Comparison of ENCODE assay signal across 8 cellular contexts in genomic region chr1:8671313-8671917, GRCh38.
DNase-seq lines count a peak whose midpoint lies in the region; ATAC-seq and TF ChIP-seq lines count a peak whose summit lies in the region.

No MANE protein-coding gene starts in this region.

- H3K4me3 ChIP-seq in CD4-positive, CD25-positive, alpha-beta regulatory T cell (ENCODE audit: low read depth, low read length), result no peak overlapping the region
- no peak overlapping the region for H3K4me3 ChIP-seq in H7 (ENCODE audit: insufficient read depth, low read depth, low read length)
- H3K4me3 ChIP-seq in OCI-LY3 (ENCODE audit: low read length), result no peak overlapping the region
- no peak overlapping the region for H3K4me3 ChIP-seq in lower lobe of right lung
- H3K4me3 ChIP-seq in effector memory CD4-positive, alpha-beta T cell (ENCODE audit: insufficient read depth, low read depth, low read length, poor library complexity, severe bottlenecking), result no peak overlapping the region

- H3K4me1 ChIP-seq in CD4-positive, CD25-positive, alpha-beta regulatory T cell (ENCODE audit: control insufficient read depth, insufficient read depth, low read length, poor library complexity, severe bottlenecking), result peaks cover 10% of the 10 kb centered on the region
- H3K4me1 ChIP-seq in OCI-LY3 (ENCODE audit: low read length), result peaks cover 48% of the 10 kb centered on the region
- peaks cover 45% of the 10 kb centered on the region for H3K4me1 ChIP-seq in lower lobe of right lung
- H3K4me1 ChIP-seq in effector memory CD4-positive, alpha-beta T cell (ENCODE audit: control insufficient read depth, insufficient read depth, low read length, poor library complexity, severe bottlenecking), result no peaks in the 10 kb centered on the region

- TF ChIP-seq CTCF in OCI-LY3 (IDR thresholded peaks at IDR 0.05; ENCODE audit: low read depth, low read length), result peak; percentile 71
- TF ChIP-seq CTCF in lower lobe of right lung (IDR thresholded peaks at IDR 0.05), result peak; percentile 82

- H3K4me3 Mint-ChIP-seq in CD4-positive, CD25-positive, alpha-beta regulatory T cell, result no peak overlapping the region

- ATAC-seq in CD4-positive, CD25-positive, alpha-beta regulatory T cell (ENCODE audit: low read depth in 2 of 2), result peak in 1 of 2 donors; percentile 46
- ATAC-seq in lower lobe of right lung (peak; percentile 62 to 68), HG03095 (IDR thresholded peaks at IDR 0.05; ENCODE audit: unreplicated experiment) (no peak), GM21717 (IDR thresholded peaks at IDR 0.05; ENCODE audit: unreplicated experiment) (no peak)

- H3K9me3 Mint-ChIP-seq in CD4-positive, CD25-positive, alpha-beta regulatory T cell, result no peaks in the 10 kb centered on the region

- H3K79me2 ChIP-seq in OCI-LY3 (ENCODE audit: low read length), result peaks cover 58% of the 10 kb centered on the region

- H2AFZ ChIP-seq in OCI-LY3 (ENCODE audit: low read depth, low read length), result no peak overlapping the region

- H3K27me3 Mint-ChIP-seq in CD4-positive, CD25-positive, alpha-beta regulatory T cell, result no peaks in the 10 kb centered on the region

- H3K27ac Mint-ChIP-seq in CD4-positive, CD25-positive, alpha-beta regulatory T cell, result no peak overlapping the region

- H3K4me2 ChIP-seq in OCI-LY3 (ENCODE audit: low read length), result peak overlapping the region; percentile 25

- H3K9me3 ChIP-seq in CD4-positive, CD25-positive, alpha-beta regulatory T cell (ENCODE audit: control insufficient read depth in 2 of 2, low read length in 2 of 2), result no peaks in the 10 kb centered on the region
- no peaks in the 10 kb centered on the region for H3K9me3 ChIP-seq in OCI-LY3 (ENCODE audit: insufficient read depth, low read length)
- H3K9me3 ChIP-seq in lower lobe of right lung, result no peaks in the 10 kb centered on the region
- no peaks in the 10 kb centered on the region for H3K9me3 ChIP-seq in effector memory CD4-positive, alpha-beta T cell (ENCODE audit: control insufficient read depth, low read length)

- peaks cover 20 to 34% (median 29%) of the 10 kb centered on the region in 4 donors for H3K4me1 Mint-ChIP-seq in CD4-positive, CD25-positive, alpha-beta regulatory T cell

- no peaks in the 10 kb centered on the region for H3K27me3 ChIP-seq in CD4-positive, CD25-positive, alpha-beta regulatory T cell (ENCODE audit: control insufficient read depth, insufficient read depth, low read length)
- H3K27me3 ChIP-seq in H7 (ENCODE audit: control insufficient read depth, insufficient read depth, low read length) (no peaks in the 10 kb centered on the region), OCI-LY3 (ENCODE audit: low read depth, low read length) (no peaks in the 10 kb centered on the region), lower lobe of right lung (ENCODE audit: low read depth) (no peaks in the 10 kb centered on the region)
- H3K27me3 ChIP-seq in effector memory CD4-positive, alpha-beta T cell (replicated peaks; ENCODE audit: control insufficient read depth, insufficient read depth, low read length, poor library complexity, severe bottlenecking), result no peaks in the 10 kb centered on the region

- H4K20me1 ChIP-seq in OCI-LY3 (ENCODE audit: insufficient read depth, low read length), result peaks cover 25% of the 10 kb centered on the region

- no peaks in the 10 kb centered on the region for H3K36me3 Mint-ChIP-seq in CD4-positive, CD25-positive, alpha-beta regulatory T cell

- no peaks in the 10 kb centered on the region for H3K36me3 ChIP-seq in CD4-positive, CD25-positive, alpha-beta regulatory T cell (ENCODE audit: control insufficient read depth, insufficient read depth, low read length)
- no peaks in the 10 kb centered on the region for H3K36me3 ChIP-seq in H7 (replicated peaks; ENCODE audit: control insufficient read depth, insufficient read depth, low read length)
- H3K36me3 ChIP-seq in OCI-LY3 (replicated peaks; ENCODE audit: low read depth, low read length), result no peaks in the 10 kb centered on the region
- H3K36me3 ChIP-seq in lower lobe of right lung, result no peaks in the 10 kb centered on the region
- H3K36me3 ChIP-seq in effector memory CD4-positive, alpha-beta T cell (ENCODE audit: control insufficient read depth, insufficient read depth, low read length), result no peaks in the 10 kb centered on the region

- intact Hi-C loops in lower lobe of right lung (cut with DNase I), result loop anchor here (10.0 kb wide), 1 partner anchor 107 kb away; no protein-coding TSS in a partner anchor

- H3K27ac ChIP-seq in CD4-positive, CD25-positive, alpha-beta regulatory T cell (ENCODE audit: insufficient read depth, low read length, poor library complexity, severe bottlenecking), result no peak overlapping the region
- no peak overlapping the region for H3K27ac ChIP-seq in OCI-LY3 (ENCODE audit: low read length)
- no peak overlapping the region for H3K27ac ChIP-seq in lower lobe of right lung
- H3K27ac ChIP-seq in effector memory CD4-positive, alpha-beta T cell (ENCODE audit: insufficient read depth, low read length, poor library complexity, severe bottlenecking), result no peak overlapping the region

- DNase-seq in CD4-positive, CD25-positive, alpha-beta regulatory T cell, result peak; percentile 4 to 70 (median 33)
- peak; percentile 37 for DNase-seq in H7
- peak; percentile 55 to 80 for DNase-seq in dermis microvascular lymphatic vessel endothelial cell (ENCODE audit: low read depth in 2 of 2)
- DNase-seq in lower lobe of right lung, result no peak
- no peak for DNase-seq in effector memory CD4-positive, alpha-beta T cell

- H3K9ac ChIP-seq in OCI-LY3 (ENCODE audit: low read length), result no peak overlapping the region

Comparison
In these comparisons a context has a peak if more than half of its experiments do, and no peak if none do; other contexts are left out.
1. ATAC-seq: peak in lower lobe of right lung (2 of 2); none in HG03095 (single experiment) and GM21717 (single experiment).
2. DNase-seq: peak in CD4-positive, CD25-positive, alpha-beta regulatory T cell (3 of 3), H7 (single experiment) and dermis microvascular lymphatic vessel endothelial cell (2 of 2); none in lower lobe of right lung (single experiment) and effector memory CD4-positive, alpha-beta T cell (0 of 3).